16 cellular contexts compared by ENCODE assay signal in genomic region chr7:151832656-151833055, GRCh38.
"Had no signal": no experiment of that assay in that cellular context is flagged by ENCODE, and none has a peak within 500 bp of the region (broad histone marks: within the 10 kb centered on the region; RNA-seq: fewer than 3 reads in every experiment).

No MANE protein-coding gene starts in this region.

- H3K9me3 ChIP-seq: heart left ventricle, ovary had no signal

- H3K27me3 ChIP-seq: heart left ventricle, ovary had no signal

- ATAC-seq: esophagus mucosa, natural killer cell, right cardiac atrium had no signal

- H3K27me3 Mint-ChIP-seq: memory B cell had no signal

- H3K9me3 Mint-ChIP-seq: memory B cell, mesothelial cell of epicardium, natural killer cell, neural crest cell had no signal

- H3K4me3 ChIP-seq: heart left ventricle, ovary, smooth muscle cell had no signal

- H3K4me2 ChIP-seq: smooth muscle cell had no signal

- H3K36me3 ChIP-seq: ovary had no signal

- DNase-seq: cortex of kidney; effector memory CD4-positive, alpha-beta T cell; heart left ventricle; hippocampal formation; kidney glomerular epithelial cell; natural killer cell; nucleus accumbens; ovary; stimulated activated CD4-positive, alpha-beta T cell treated with anti-CD3 and anti-CD28 coated beads, Interleukin-2, amount 100 ng/mL, for 48 hours; trophoblast cell had no signal

- H3K36me3 Mint-ChIP-seq: mesothelial cell of epicardium, natural killer cell had no signal

- H3K4me3 Mint-ChIP-seq: memory B cell, mesothelial cell of epicardium, natural killer cell, neural crest cell had no signal

- H3K27ac ChIP-seq: heart left ventricle, ovary had no signal

- H3K27ac Mint-ChIP-seq: memory B cell, mesothelial cell of epicardium had no signal
